Comparison of ENCODE assay signal across 21 cellular contexts in the genomic region with DNA sequence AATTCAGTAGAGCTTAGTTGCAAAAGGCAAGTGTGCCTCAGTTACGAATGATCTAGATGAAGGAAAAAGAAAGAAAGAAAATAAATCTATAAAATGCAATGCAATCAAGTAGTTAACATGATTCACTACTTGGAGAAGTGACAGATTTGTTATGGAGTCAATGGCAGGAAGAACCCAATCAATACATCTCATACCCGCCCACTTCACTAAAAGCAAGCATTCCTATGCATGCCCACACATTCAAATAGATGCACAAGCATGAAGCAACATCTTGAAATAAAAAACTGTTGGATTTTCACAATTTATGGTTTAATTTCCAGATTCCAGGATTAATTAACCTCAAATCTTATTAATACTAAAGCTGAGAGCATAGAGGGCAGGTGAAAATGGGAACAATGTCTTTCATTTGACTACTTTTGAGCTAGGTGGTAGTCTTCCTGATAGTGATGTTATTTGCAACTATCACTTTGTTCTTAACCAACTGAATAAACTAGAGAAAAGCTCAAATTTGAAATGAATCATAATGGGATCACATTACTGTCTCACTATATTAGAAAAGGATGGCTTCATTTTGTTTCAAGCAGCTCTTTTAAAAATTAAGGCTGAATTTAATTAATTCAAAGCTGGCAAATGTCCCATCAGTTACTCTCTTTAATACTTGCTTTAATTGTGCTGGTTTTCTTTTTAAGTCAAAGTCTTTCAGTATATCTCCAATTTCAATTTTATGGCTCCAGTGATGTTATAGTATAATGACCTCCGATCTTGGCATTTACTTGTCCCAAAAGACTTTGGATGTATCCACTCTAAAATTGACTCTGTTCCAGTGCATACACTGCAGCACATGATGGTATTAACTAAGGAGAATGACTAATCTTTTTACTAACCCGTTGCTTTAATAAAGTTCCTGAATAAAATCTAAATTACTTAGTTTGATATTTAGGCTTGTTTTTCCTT.
DNase-seq lines count a peak whose midpoint lies in the region; ATAC-seq and TF ChIP-seq lines count a peak whose summit lies in the region.
"Had no signal": no experiment of that assay in that cellular context is flagged by ENCODE, and none has a peak within 500 bp of the region (broad histone marks: within the 10 kb centered on the region; RNA-seq: fewer than 3 reads in every experiment).

No MANE protein-coding gene starts in this region.

- H3K9ac ChIP-seq in SK-N-MC (ENCODE audit: insufficient read length) = no peak overlapping the region

- H3K27me3 Mint-ChIP-seq in T-helper 2 cell treated with Interferon-gamma antibody and Interleukin-4, amounts not matched to agents 5 μg/mL and 100 μg/mL, for 36 hours (ENCODE audit: low read depth) = no peaks in the 10 kb centered on the region
- H3K27me3 Mint-ChIP-seq: memory B cell had no signal

- no peak overlapping the region for H3K4me3 Mint-ChIP-seq in T-helper 2 cell treated with Interferon-gamma antibody and Interleukin-4, amounts not matched to agents 5 μg/mL and 100 μg/mL, for 36 hours
- H3K4me3 Mint-ChIP-seq: memory B cell had no signal

- peak; percentile 28 for ATAC-seq in GM19452 (IDR thresholded peaks at IDR 0.05; ENCODE audit: unreplicated experiment)
- no peak for ATAC-seq in GM18909 (IDR thresholded peaks at IDR 0.05; ENCODE audit: poor library complexity, unreplicated experiment)
- ATAC-seq: right cardiac atrium had no signal

- H3K36me3 Mint-ChIP-seq in T-helper 2 cell treated with Interferon-gamma antibody and Interleukin-4, amounts not matched to agents 5 μg/mL and 100 μg/mL, for 36 hours (ENCODE audit: low read depth) = no peaks in the 10 kb centered on the region

- peaks cover 15% of the 10 kb centered on the region for H3K4me1 ChIP-seq in ACC112 (ENCODE audit: control insufficient read depth, insufficient read depth, low read length, unreplicated experiment)
- H3K4me1 ChIP-seq: suprapubic skin had no signal

- H3K79me2 ChIP-seq in ACC112 (ENCODE audit: control insufficient read depth, insufficient read depth, low read length, unreplicated experiment) = no peaks in the 10 kb centered on the region

- peak overlapping the region; percentile 42; the same call in 1 of the 2 replicates for H3K4me3 ChIP-seq in ACC112 (ENCODE audit: low read depth, low read length)
- no peak overlapping the region for H3K4me3 ChIP-seq in SK-N-MC
- no peak overlapping the region for H3K4me3 ChIP-seq in foreskin fibroblast (ENCODE audit: low read depth in 1 of 2, low read length in 2 of 2)
- H3K4me3 ChIP-seq: cardiac muscle cell, ovary, suprapubic skin, vagina had no signal

- DNase-seq in SK-N-MC (ENCODE audit: low read depth, low spot score) = no peak
- DNase-seq in foreskin fibroblast = peak; percentile 31 to 74
- no peak for DNase-seq in T-helper 2 cell treated with Interferon-gamma antibody and Interleukin-4, amounts not matched to agents 5 μg/mL and 100 μg/mL, for 36 hours (ENCODE audit: low spot score)
- no peak for DNase-seq in effector CD8-positive, alpha-beta T cell (lab: John Stamatoyannopoulos, UW)
- no peak for DNase-seq in activated CD4-positive, alpha-beta T cell treated with anti-CD3 and anti-CD28 coated beads for 4 hours
- DNase-seq: ACHN; activated effector memory CD4-positive, alpha-beta T cell treated with Interleukin-2 at 50 U/mL for 16 hours; C1 segment of cervical spinal cord; EL; H7; Karpas-422; NCI-H524 treated with DMSO at 0.1 percent for 48 hours; ovary; right cardiac atrium had no signal

- TF ChIP-seq CTCF in foreskin fibroblast (IDR thresholded peaks at IDR 0.05; ENCODE audit: low read depth, low read length) = no peak

- H3K36me3 ChIP-seq in ACC112 (ENCODE audit: insufficient read depth, low read length) = no peaks in the 10 kb centered on the region
- no peaks in the 10 kb centered on the region for H3K36me3 ChIP-seq in SK-N-MC (ENCODE audit: insufficient read depth, low read length)
- H3K36me3 ChIP-seq: cardiac muscle cell, ovary, suprapubic skin, vagina had no signal

- peaks cover 4% of the 10 kb centered on the region for H3K9me3 Mint-ChIP-seq in T-helper 2 cell treated with Interferon-gamma antibody and Interleukin-4, amounts not matched to agents 5 μg/mL and 100 μg/mL, for 36 hours

- no peaks in the 10 kb centered on the region for H3K4me1 Mint-ChIP-seq in T-helper 2 cell treated with Interferon-gamma antibody and Interleukin-4, amounts not matched to agents 5 μg/mL and 100 μg/mL, for 36 hours (ENCODE audit: low read depth)

- peak overlapping the region; percentile 77 for H2AFZ ChIP-seq in ACC112 (ENCODE audit: low read length, unreplicated experiment)

- H3K27ac ChIP-seq in ACC112 (ENCODE audit: low read depth, low read length) = no peak overlapping the region
- H3K27ac ChIP-seq in SK-N-MC = peak overlapping the region; percentile 39
- H3K27ac ChIP-seq: cardiac muscle cell, ovary, suprapubic skin, vagina had no signal

- H3K27ac Mint-ChIP-seq in T-helper 2 cell treated with Interferon-gamma antibody and Interleukin-4, amounts not matched to agents 5 μg/mL and 100 μg/mL, for 36 hours = no peak overlapping the region
- H3K27ac Mint-ChIP-seq: memory B cell had no signal

- no peaks in the 10 kb centered on the region; the same call in 1 of the 2 replicates for H3K9me3 ChIP-seq in SK-N-MC (ENCODE audit: low read depth, low read length)
- H3K9me3 ChIP-seq: ovary, suprapubic skin, vagina had no signal

- no peaks in the 10 kb centered on the region for H3K27me3 ChIP-seq in ACC112 (ENCODE audit: insufficient read depth, low read length)
- H3K27me3 ChIP-seq: cardiac muscle cell, ovary, suprapubic skin, vagina had no signal

Comparison
In these comparisons a context has a peak if more than half of its experiments do, and no peak if none do; other contexts are left out.
1. DNase-seq: peak in foreskin fibroblast (2 of 2); none in SK-N-MC (single experiment), T-helper 2 cell treated with Interferon-gamma antibody and Interleukin-4, amounts not matched to agents 5 μg/mL and 100 μg/mL, for 36 hours (single experiment), effector CD8-positive, alpha-beta T cell (single experiment) and activated CD4-positive, alpha-beta T cell treated with anti-CD3 and anti-CD28 coated beads for 4 hours (0 of 2).